Comparison of ENCODE assay signal across 1 cellular context in the genomic region with DNA sequence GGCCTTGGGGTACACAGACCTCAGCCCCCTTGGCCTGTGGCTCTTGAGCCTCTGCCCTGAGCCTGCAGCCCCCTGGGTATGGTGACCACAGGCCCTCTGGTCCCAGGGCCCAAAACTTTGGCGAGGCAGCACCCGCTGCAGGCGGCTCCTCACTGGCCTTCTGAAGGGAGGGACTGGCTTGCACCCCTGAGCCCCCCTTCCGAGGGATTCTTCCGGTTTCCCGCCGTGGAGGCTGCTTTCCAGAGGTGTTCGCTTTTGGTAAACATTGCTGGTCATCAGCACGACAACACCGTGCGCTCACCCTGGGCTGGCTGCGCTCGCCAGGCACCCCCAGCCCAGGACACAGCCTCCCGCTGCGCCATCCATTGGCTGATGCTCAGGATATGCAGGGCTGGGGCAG.
TF ChIP-seq lines count a peak whose summit lies in the region.

No MANE protein-coding gene starts in this region.

TF ChIP-seq in A549, 52 proteins besides CTCF, POLR2A, EP300 and RAD21 (continued from another document):
- TF ChIP-seq, protein P1, sequence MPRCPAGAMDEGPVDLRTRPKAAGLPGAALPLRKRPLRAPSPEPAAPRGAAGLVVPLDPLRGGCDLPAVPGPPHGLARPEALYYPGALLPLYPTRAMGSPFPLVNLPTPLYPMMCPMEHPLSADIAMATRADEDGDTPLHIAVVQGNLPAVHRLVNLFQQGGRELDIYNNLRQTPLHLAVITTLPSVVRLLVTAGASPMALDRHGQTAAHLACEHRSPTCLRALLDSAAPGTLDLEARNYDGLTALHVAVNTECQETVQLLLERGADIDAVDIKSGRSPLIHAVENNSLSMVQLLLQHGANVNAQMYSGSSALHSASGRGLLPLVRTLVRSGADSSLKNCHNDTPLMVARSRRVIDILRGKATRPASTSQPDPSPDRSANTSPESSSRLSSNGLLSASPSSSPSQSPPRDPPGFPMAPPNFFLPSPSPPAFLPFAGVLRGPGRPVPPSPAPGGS (IDR thresholded peaks at IDR 0.05), result no peak
- TF ChIP-seq TP53 (CRISPR knock-in tag; IDR thresholded peaks at IDR 0.05) (no peak), HOXB13 (CRISPR knock-in tag; IDR thresholded peaks at IDR 0.05; ENCODE audit: low read depth) (no peak), EHMT2 (IDR thresholded peaks at IDR 0.05; ENCODE audit: low read depth) (no peak)
- TF ChIP-seq, protein P2, sequence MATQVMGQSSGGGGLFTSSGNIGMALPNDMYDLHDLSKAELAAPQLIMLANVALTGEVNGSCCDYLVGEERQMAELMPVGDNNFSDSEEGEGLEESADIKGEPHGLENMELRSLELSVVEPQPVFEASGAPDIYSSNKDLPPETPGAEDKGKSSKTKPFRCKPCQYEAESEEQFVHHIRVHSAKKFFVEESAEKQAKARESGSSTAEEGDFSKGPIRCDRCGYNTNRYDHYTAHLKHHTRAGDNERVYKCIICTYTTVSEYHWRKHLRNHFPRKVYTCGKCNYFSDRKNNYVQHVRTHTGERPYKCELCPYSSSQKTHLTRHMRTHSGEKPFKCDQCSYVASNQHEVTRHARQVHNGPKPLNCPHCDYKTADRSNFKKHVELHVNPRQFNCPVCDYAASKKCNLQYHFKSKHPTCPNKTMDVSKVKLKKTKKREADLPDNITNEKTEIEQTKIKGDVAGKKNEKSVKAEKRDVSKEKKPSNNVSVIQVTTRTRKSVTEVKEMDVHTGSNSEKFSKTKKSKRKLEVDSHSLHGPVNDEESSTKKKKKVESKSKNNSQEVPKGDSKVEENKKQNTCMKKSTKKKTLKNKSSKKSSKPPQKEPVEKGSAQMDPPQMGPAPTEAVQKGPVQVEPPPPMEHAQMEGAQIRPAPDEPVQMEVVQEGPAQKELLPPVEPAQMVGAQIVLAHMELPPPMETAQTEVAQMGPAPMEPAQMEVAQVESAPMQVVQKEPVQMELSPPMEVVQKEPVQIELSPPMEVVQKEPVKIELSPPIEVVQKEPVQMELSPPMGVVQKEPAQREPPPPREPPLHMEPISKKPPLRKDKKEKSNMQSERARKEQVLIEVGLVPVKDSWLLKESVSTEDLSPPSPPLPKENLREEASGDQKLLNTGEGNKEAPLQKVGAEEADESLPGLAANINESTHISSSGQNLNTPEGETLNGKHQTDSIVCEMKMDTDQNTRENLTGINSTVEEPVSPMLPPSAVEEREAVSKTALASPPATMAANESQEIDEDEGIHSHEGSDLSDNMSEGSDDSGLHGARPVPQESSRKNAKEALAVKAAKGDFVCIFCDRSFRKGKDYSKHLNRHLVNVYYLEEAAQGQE (IDR thresholded peaks at IDR 0.05), result no peak
- TF ChIP-seq, protein P3, sequence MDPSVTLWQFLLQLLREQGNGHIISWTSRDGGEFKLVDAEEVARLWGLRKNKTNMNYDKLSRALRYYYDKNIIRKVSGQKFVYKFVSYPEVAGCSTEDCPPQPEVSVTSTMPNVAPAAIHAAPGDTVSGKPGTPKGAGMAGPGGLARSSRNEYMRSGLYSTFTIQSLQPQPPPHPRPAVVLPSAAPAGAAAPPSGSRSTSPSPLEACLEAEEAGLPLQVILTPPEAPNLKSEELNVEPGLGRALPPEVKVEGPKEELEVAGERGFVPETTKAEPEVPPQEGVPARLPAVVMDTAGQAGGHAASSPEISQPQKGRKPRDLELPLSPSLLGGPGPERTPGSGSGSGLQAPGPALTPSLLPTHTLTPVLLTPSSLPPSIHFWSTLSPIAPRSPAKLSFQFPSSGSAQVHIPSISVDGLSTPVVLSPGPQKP (IDR thresholded peaks at IDR 0.05; ENCODE audit: low read depth, low read length), result no peak
